21 cellular contexts compared by ENCODE assay signal in the genomic region with DNA sequence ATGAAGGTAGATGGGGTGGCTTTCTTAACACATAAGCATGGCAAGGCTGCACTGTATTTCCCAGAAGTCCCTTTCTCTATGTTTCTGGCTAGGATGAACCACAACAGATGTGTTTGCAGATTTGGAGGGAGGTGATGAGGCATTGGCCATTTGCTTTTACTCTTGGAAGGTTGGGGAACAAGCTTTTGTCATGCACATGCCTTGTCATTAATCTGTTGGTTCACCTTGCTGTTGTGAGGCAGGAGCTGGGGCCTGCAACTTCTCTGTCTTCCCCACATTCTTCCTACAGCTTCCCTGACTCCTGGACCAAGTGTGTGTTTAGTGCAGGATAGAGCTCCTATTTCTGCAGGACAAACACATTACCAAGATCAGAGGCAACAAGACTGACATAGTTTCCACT.
DNase-seq lines count a peak whose midpoint lies in the region; ATAC-seq, FAIRE-seq and TF ChIP-seq lines count a peak whose summit lies in the region.
"Had no signal": no experiment of that assay in that cellular context is flagged by ENCODE, and none has a peak within 500 bp of the region (broad histone marks: within the 10 kb centered on the region; RNA-seq: fewer than 3 reads in every experiment).

No MANE protein-coding gene starts in this region.

- no peak overlapping the region for H4K8ac ChIP-seq in H1 (ENCODE audit: extremely low read depth, insufficient read depth, low read length)

- no peaks in the 10 kb centered on the region for H3K23me2 ChIP-seq in H1 (ENCODE audit: low read depth, low read length)

- H3K27me3 Mint-ChIP-seq in GM23338 (ENCODE audit: insufficient read depth, low read depth, poor library complexity) (peaks cover 2% of the 10 kb centered on the region), nephron progenitor cell (ENCODE audit: low read depth, poor library complexity) (no peaks in the 10 kb centered on the region)
- H3K27me3 Mint-ChIP-seq: B cell; CD4-positive, alpha-beta T cell had no signal

- H3K27ac ChIP-seq in GM23338 (ENCODE audit: low read depth), result no peak overlapping the region
- no peak overlapping the region for H3K27ac ChIP-seq in H1 (ENCODE audit: low read depth, low read length)
- H3K27ac ChIP-seq: 22Rv1; A549; BLaER1 treated with 17β-estradiol and CSF1 and Interleukin-3, amounts not matched to agents 10 nM and 100 nM; C4-2B had no signal

- H3K36me3 Mint-ChIP-seq in GM23338 (ENCODE audit: low read depth), result no peaks in the 10 kb centered on the region
- no peaks in the 10 kb centered on the region for H3K36me3 Mint-ChIP-seq in nephron progenitor cell (ENCODE audit: low read depth)
- H3K36me3 Mint-ChIP-seq: CD8-positive, alpha-beta T cell had no signal

- ATAC-seq in GM23338 (no peak), GM21390 (IDR thresholded peaks at IDR 0.05; ENCODE audit: unreplicated experiment) (no peak)
- ATAC-seq: A549; CD8-positive, alpha-beta T cell had no signal

- no peak overlapping the region for H3K9ac ChIP-seq in H1 (replicated peaks in 1 of 4; ENCODE audit: extremely low read depth in 1 of 4, low read depth in 3 of 4, low read length in 3 of 4)
- H3K9ac ChIP-seq: BLaER1 treated with 17β-estradiol and CSF1 and Interleukin-3, amounts not matched to agents 10 nM and 100 nM had no signal

- peaks cover 6% of the 10 kb centered on the region; the same call in 1 of the 2 replicates for H3K9me2 ChIP-seq in GM23338 (ENCODE audit: insufficient read depth)

- H3K27me3 ChIP-seq in GM23338 (ENCODE audit: insufficient read depth), result no peaks in the 10 kb centered on the region
- H3K27me3 ChIP-seq in H1 (replicated peaks in 1 of 4; ENCODE audit: control insufficient read depth in 3 of 4, extremely low read depth in 1 of 4, insufficient read depth in 3 of 4, low read length in 3 of 4), result no peaks in the 10 kb centered on the region
- H3K27me3 ChIP-seq: BLaER1 treated with 17β-estradiol and CSF1 and Interleukin-3, amounts not matched to agents 10 nM and 100 nM had no signal

- H3K4me1 ChIP-seq in GM23338 (ENCODE audit: insufficient read depth), result peaks cover 11% of the 10 kb centered on the region
- H3K4me1 ChIP-seq in H1 (replicated peaks in 1 of 4; ENCODE audit: control insufficient read depth in 3 of 4, insufficient read depth in 4 of 4, low read length in 3 of 4), result peaks cover 0 to 10% (median 2%) of the 10 kb centered on the region in 4 experiments; a peak in 3 of 7 replicates
- H3K4me1 ChIP-seq: A549; BLaER1 treated with 17β-estradiol and CSF1 and Interleukin-3, amounts not matched to agents 10 nM and 100 nM; Caco-2 had no signal

- no peak overlapping the region for H2AK5ac ChIP-seq in H1 (ENCODE audit: low read depth, low read length)

- TF ChIP-seq CTCF in GM23338 (conservative IDR thresholded peaks at IDR 0.05; ENCODE audit: low read depth in 2 of 2) (no peak), H1 (IDR thresholded peaks at IDR 0.05; ENCODE audit: control extremely low read depth in 1 of 3, insufficient read depth in 1 of 3, low read depth in 1 of 3, low read length in 3 of 3) (no peak), nephron progenitor cell (IDR thresholded peaks at IDR 0.05) (no peak)

- DNase-seq in GM23338 (ENCODE audit: low spot score) (no peak), H1 (ENCODE audit: low read depth in 1 of 2, low spot score in 2 of 2) (no peak), nephron progenitor cell (no peak), SIG-M5 (lab: John Stamatoyannopoulos, UW) (no peak)
- DNase-seq: AML-193; Caco-2; Calu3; CD4-positive, alpha-beta T cell; CD8-positive, alpha-beta T cell; DMS79 treated with DMSO at 0.1 percent for 48 hours; GF-D8 had no signal

- no peak overlapping the region for H2BK20ac ChIP-seq in H1 (ENCODE audit: low read length)

- H3K79me1 ChIP-seq in H1 (ENCODE audit: low read depth, low read length), result no peaks in the 10 kb centered on the region

- POLR2A ChIA-PET in H1 (lab: Charles Lee; ENCODE audit: partially characterized antibody), result no interaction called here

- H3K4me2 ChIP-seq in GM23338, result no peak overlapping the region
- no peak overlapping the region for H3K4me2 ChIP-seq in H1 (ENCODE audit: insufficient read depth in 1 of 2, low read depth in 2 of 2, low read length in 2 of 2)
- H3K4me2 ChIP-seq: A549; BLaER1 treated with 17β-estradiol and CSF1 and Interleukin-3, amounts not matched to agents 10 nM and 100 nM had no signal

- H3K9me3 Mint-ChIP-seq in GM23338 (no peaks in the 10 kb centered on the region), nephron progenitor cell (no peaks in the 10 kb centered on the region)
- H3K9me3 Mint-ChIP-seq: CD8-positive, alpha-beta T cell had no signal

- H3K4me1 Mint-ChIP-seq in GM23338, result peaks cover 10% of the 10 kb centered on the region
- no peaks in the 10 kb centered on the region for H3K4me1 Mint-ChIP-seq in nephron progenitor cell
- H3K4me1 Mint-ChIP-seq: B cell had no signal

- no peak overlapping the region for H3K4me3 Mint-ChIP-seq in GM23338
- no peak overlapping the region for H3K4me3 Mint-ChIP-seq in nephron progenitor cell
- H3K4me3 Mint-ChIP-seq: B cell; CD4-positive, alpha-beta T cell; CD8-positive, alpha-beta T cell had no signal

- H3K14ac ChIP-seq in H1 (ENCODE audit: insufficient read length), result no peak overlapping the region

- H2AFZ ChIP-seq in GM23338 (peak overlapping the region; percentile 28; the same call in 1 of the 2 replicates), H1 (ENCODE audit: low read length) (peak overlapping the region; percentile 55; the same call in 1 of the 2 replicates)

- no peak overlapping the region for H4K5ac ChIP-seq in H1 (ENCODE audit: insufficient read length, low read depth, low read length)

- no peaks in the 10 kb centered on the region for H3F3A ChIP-seq in GM23338 (replicated peaks; ENCODE audit: low read depth)

- no peak overlapping the region for H2BK15ac ChIP-seq in H1 (ENCODE audit: low read length)

- no peak overlapping the region for H3K4ac ChIP-seq in H1 (replicated peaks; ENCODE audit: insufficient read length, low read depth, low read length)

- no peak overlapping the region for H2BK120ac ChIP-seq in H1 (replicated peaks; ENCODE audit: low read depth, low read length)

- H3K56ac ChIP-seq in H1 (replicated peaks; ENCODE audit: insufficient read length, low read depth, low read length), result no peak overlapping the region

- H3K36me3 ChIP-seq in GM23338 (ENCODE audit: insufficient read depth) (no peaks in the 10 kb centered on the region), H1 (ENCODE audit: control insufficient read depth in 2 of 4, insufficient read depth in 4 of 4, low read length in 3 of 4) (no peaks in the 10 kb centered on the region)
- H3K36me3 ChIP-seq: BLaER1 treated with 17β-estradiol and CSF1 and Interleukin-3, amounts not matched to agents 10 nM and 100 nM had no signal

- no peak overlapping the region for H4K91ac ChIP-seq in H1 (replicated peaks; ENCODE audit: insufficient read length, low read length)

- no peak overlapping the region for H2BK5ac ChIP-seq in H1 (ENCODE audit: low read depth, low read length)

- H2BK12ac ChIP-seq in H1 (ENCODE audit: low read depth, low read length), result no peak overlapping the region

- FAIRE-seq in H1 (lab: Jason Lieb, UNC), result no peak
- FAIRE-seq: A549, D721Med, G401.6, GM12891, GM19239 had no signal

- no peak overlapping the region for H3K27ac Mint-ChIP-seq in GM23338
- peak overlapping the region; percentile 88 for H3K27ac Mint-ChIP-seq in nephron progenitor cell
- H3K27ac Mint-ChIP-seq: B cell; CD4-positive, alpha-beta T cell; CD8-positive, alpha-beta T cell had no signal

- no peak overlapping the region for H3K4me3 ChIP-seq in GM23338
- no peak overlapping the region for H3K4me3 ChIP-seq in H1 (ENCODE audit: extremely low read depth in 1 of 4, insufficient read depth in 2 of 4, low read depth in 3 of 4, low read length in 4 of 4)
- H3K4me3 ChIP-seq: A549; BLaER1 treated with 17β-estradiol and CSF1 and Interleukin-3, amounts not matched to agents 10 nM and 100 nM had no signal

- CTCF ChIA-PET in H1 (lab: Charles Lee; ENCODE audit: partially characterized antibody), result interaction anchor here (3.1 kb wide), 1 partner anchor 14 kb away, joined by 13 read pairs; no protein-coding TSS in a partner anchor

- no peak overlapping the region for H3K18ac ChIP-seq in H1 (ENCODE audit: extremely low read depth, low read length)

- TF ChIP-seq POLR2A in H1 (IDR thresholded peaks at IDR 0.05; ENCODE audit: control extremely low read depth in 1 of 2, low read depth in 2 of 2, low read length in 2 of 2), result no peak

- H3K79me2 ChIP-seq in GM23338 (replicated peaks; ENCODE audit: insufficient read depth) (no peaks in the 10 kb centered on the region), H1 (ENCODE audit: control insufficient read depth in 1 of 2, insufficient read depth in 2 of 2, low read length in 2 of 2) (no peaks in the 10 kb centered on the region)

- no peak for TF ChIP-seq RAD21 in H1 (IDR thresholded peaks at IDR 0.05 in 1 of 2, conservative IDR thresholded peaks at IDR 0.05 in 1 of 2; ENCODE audit: low read depth in 2 of 2, low read length in 2 of 2)

- no peaks in the 10 kb centered on the region; a peak in 1 of 4 replicates for H3K9me3 ChIP-seq in H1 (ENCODE audit: insufficient read depth in 2 of 2, low read depth in 1 of 2, low read length in 1 of 2)
- H3K9me3 ChIP-seq: A549; BLaER1 treated with 17β-estradiol and CSF1 and Interleukin-3, amounts not matched to agents 10 nM and 100 nM; Caco-2 had no signal

- TF ChIP-seq EP300 in H1 (IDR thresholded peaks at IDR 0.05; ENCODE audit: borderline replicate concordance in 1 of 2, low read depth in 2 of 2, low read length in 2 of 2), result no peak

- no peak overlapping the region for H3K23ac ChIP-seq in H1 (ENCODE audit: insufficient read length)

- H4K20me1 ChIP-seq in GM23338 (replicated peaks; ENCODE audit: insufficient read depth) (no peaks in the 10 kb centered on the region), H1 (replicated peaks in 1 of 2; ENCODE audit: control insufficient read depth in 1 of 2, insufficient read depth in 2 of 2, low read length in 2 of 2) (no peaks in the 10 kb centered on the region)
- H4K20me1 ChIP-seq: BLaER1 treated with 17β-estradiol and CSF1 and Interleukin-3, amounts not matched to agents 10 nM and 100 nM had no signal

TF ChIP-seq in H1, 55 proteins besides CTCF, POLR2A, EP300 and RAD21 (continues in another document):
- TF ChIP-seq, protein P1, sequence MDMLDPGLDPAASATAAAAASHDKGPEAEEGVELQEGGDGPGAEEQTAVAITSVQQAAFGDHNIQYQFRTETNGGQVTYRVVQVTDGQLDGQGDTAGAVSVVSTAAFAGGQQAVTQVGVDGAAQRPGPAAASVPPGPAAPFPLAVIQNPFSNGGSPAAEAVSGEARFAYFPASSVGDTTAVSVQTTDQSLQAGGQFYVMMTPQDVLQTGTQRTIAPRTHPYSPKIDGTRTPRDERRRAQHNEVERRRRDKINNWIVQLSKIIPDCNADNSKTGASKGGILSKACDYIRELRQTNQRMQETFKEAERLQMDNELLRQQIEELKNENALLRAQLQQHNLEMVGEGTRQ (IDR thresholded peaks at IDR 0.05; ENCODE audit: low read length), result no peak
- TF ChIP-seq KDM5A (IDR thresholded peaks at IDR 0.05; ENCODE audit: low read length), result no peak
- TF ChIP-seq SP2 (IDR thresholded peaks at IDR 0.05; ENCODE audit: low read length), result no peak
- no peak for TF ChIP-seq CHD2 (IDR thresholded peaks at IDR 0.05; ENCODE audit: low read length)
- TF ChIP-seq PHF8 (conservative IDR thresholded peaks at IDR 0.05; ENCODE audit: low read depth, low read length), result no peak
- TF ChIP-seq SP1 (IDR thresholded peaks at IDR 0.05; ENCODE audit: low read depth, low read length), result no peak
